In genomic region chr2:8623576-8623957, GRCh38 we compare ENCODE assay signal across 1 cellular context.
TF ChIP-seq lines count a peak whose summit lies in the region.

No MANE protein-coding gene starts in this region.

TF ChIP-seq in HepG2, 621 proteins besides CTCF, POLR2A, EP300 and RAD21:
- TF ChIP-seq, protein P1, sequence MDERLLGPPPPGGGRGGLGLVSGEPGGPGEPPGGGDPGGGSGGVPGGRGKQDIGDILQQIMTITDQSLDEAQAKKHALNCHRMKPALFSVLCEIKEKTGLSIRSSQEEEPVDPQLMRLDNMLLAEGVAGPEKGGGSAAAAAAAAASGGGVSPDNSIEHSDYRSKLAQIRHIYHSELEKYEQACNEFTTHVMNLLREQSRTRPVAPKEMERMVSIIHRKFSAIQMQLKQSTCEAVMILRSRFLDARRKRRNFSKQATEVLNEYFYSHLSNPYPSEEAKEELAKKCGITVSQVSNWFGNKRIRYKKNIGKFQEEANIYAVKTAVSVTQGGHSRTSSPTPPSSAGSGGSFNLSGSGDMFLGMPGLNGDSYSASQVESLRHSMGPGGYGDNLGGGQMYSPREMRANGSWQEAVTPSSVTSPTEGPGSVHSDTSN (CRISPR knock-in tag; IDR thresholded peaks at IDR 0.05), result no peak
- TF ChIP-seq ZNF646 (CRISPR knock-in tag; IDR thresholded peaks at IDR 0.05) (peak; percentile 64; the same call in 1 of the 2 replicates), PPARG (CRISPR knock-in tag; conservative IDR thresholded peaks at IDR 0.05) (no peak), HOXA7 (CRISPR knock-in tag; IDR thresholded peaks at IDR 0.05) (0 out of 2 replicates have a peak, but pooled peaks have one; percentile 15)
TF ChIP-seq in HepG2: peak in this region for 2.
